In genomic region chr12:95859947-95860850, GRCh38 we compare ENCODE assay signal across 8 cellular contexts. TPM values are rescaled to one million over a fixed set of nuclear protein-coding genes. Genes with fewer than 3 reads are reported as not detected.
A peak's percentile ranks its signal among the peaks of the same experiment; 100 is the strongest.
DNase-seq lines count a peak whose midpoint lies in the region; ATAC-seq and TF ChIP-seq lines count a peak whose summit lies in the region.

No MANE protein-coding gene starts in this region.

- H3K4me1 ChIP-seq in RWPE2 (ENCODE audit: insufficient read depth, poor library complexity, severe bottlenecking) (peaks cover 6% of the 10 kb centered on the region), smooth muscle cell (ENCODE audit: low read depth) (peaks cover 3% of the 10 kb centered on the region)

- TF ChIP-seq CTCF in RWPE2 (IDR thresholded peaks at IDR 0.05; ENCODE audit: poor library complexity, severe bottlenecking): no peak
- TF ChIP-seq CTCF in foreskin fibroblast (IDR thresholded peaks at IDR 0.05; ENCODE audit: low read depth, low read length): no peak
- no peak for TF ChIP-seq CTCF in smooth muscle cell (IDR thresholded peaks at IDR 0.05; ENCODE audit: borderline replicate concordance, insufficient read depth, poor library complexity, severe bottlenecking)

- H3K36me3 ChIP-seq in RWPE2 (ENCODE audit: low read depth) (peaks cover 44% of the 10 kb centered on the region), smooth muscle cell (ENCODE audit: low read depth) (peaks cover 30% of the 10 kb centered on the region)

- H4K20me1 ChIP-seq in smooth muscle cell (ENCODE audit: low read depth): peaks cover 10% of the 10 kb centered on the region

- H3K27me3 ChIP-seq in RWPE2 (ENCODE audit: insufficient read depth, poor library complexity, severe bottlenecking) (no peaks in the 10 kb centered on the region), smooth muscle cell (ENCODE audit: low read depth) (no peaks in the 10 kb centered on the region)

- H3K9me3 ChIP-seq in RWPE2 (ENCODE audit: severe bottlenecking) (no peaks in the 10 kb centered on the region), smooth muscle cell (replicated peaks; ENCODE audit: low read depth) (no peaks in the 10 kb centered on the region)

- 67% methylated on average over 10 of the region's 10 CpGs for WGBS in smooth muscle cell (ENCODE audit: low lambda C conversion rate)

- no peaks in the 10 kb centered on the region for H3F3A ChIP-seq in smooth muscle cell (ENCODE audit: low read depth)

- no peak overlapping the region for H2AFZ ChIP-seq in smooth muscle cell (ENCODE audit: low read depth)

- H3K4me3 ChIP-seq in RWPE2 (ENCODE audit: severe bottlenecking) (peak overlapping the region; percentile 78), foreskin fibroblast (ENCODE audit: low read depth in 1 of 2, low read length in 2 of 2) (peak overlapping the region; percentile 55 to 76), smooth muscle cell (peak overlapping the region; percentile 82)

- peaks cover 52% of the 10 kb centered on the region for H3K79me2 ChIP-seq in smooth muscle cell (ENCODE audit: low read depth)

- peak overlapping the region; percentile 94 for H3K4me2 ChIP-seq in smooth muscle cell

- ATAC-seq in RWPE2 (ENCODE audit: low read depth): no peak

- DNase-seq in NCI-H748 (lab: John Stamatoyannopoulos, UW; ENCODE audit: unreplicated experiment) (peak; percentile 23), NCI-H748 treated with DMSO at 0.1 percent for 48 hours (lab: John Stamatoyannopoulos, UW) (no peak), RWPE2 (ENCODE audit: low spot score) (no peak), foreskin fibroblast (no peak), smooth muscle cell (lab: John Stamatoyannopoulos, UW; ENCODE audit: unreplicated experiment) (no peak), T1000 (lab: John Stamatoyannopoulos, UW) (no peak), NCI-H446 (lab: John Stamatoyannopoulos, UW) (no peak)
- no peak for DNase-seq in activated effector memory CD4-positive, alpha-beta T cell treated with Interleukin-2 at 50 U/mL for 16 hours

- peak overlapping the region; percentile 88 for H3K9ac ChIP-seq in smooth muscle cell (ENCODE audit: low read depth)

- H3K27ac ChIP-seq in RWPE2 (ENCODE audit: poor library complexity, severe bottlenecking) (no peak overlapping the region), smooth muscle cell (ENCODE audit: low read depth) (peak overlapping the region; percentile 86)

RNA-seq across cellular contexts. Expression of gene SNRPF, which starts 1.4 kb away (rescaled TPM):
- 16.7 and 28.9 TPM in 2 replicates for total RNA-seq in smooth muscle cell
- 56.1 and 57.4 TPM in 2 replicates for polyA plus RNA-seq in smooth muscle cell
